Comparison of ENCODE assay signal across 1 cellular context in genomic region chr15:88894348-88894818, GRCh38.
A peak's percentile ranks its signal among the peaks of the same experiment; 100 is the strongest.
TF ChIP-seq lines count a peak whose summit lies in the region.

No MANE protein-coding gene starts in this region.

TF ChIP-seq in A549, 52 proteins besides CTCF, POLR2A, EP300 and RAD21 (continued from another document):
- TF ChIP-seq E2F6 (IDR thresholded peaks at IDR 0.05; ENCODE audit: borderline replicate concordance, low read depth), result peak; percentile 77
- peak; percentile 78 for TF ChIP-seq SMC3 (IDR thresholded peaks at IDR 0.05)
- no peak for TF ChIP-seq ELK1 (IDR thresholded peaks at IDR 0.05; ENCODE audit: low read depth, low read length)
- peak in 1 of 2 experiments; percentile 24; a peak in 1 of 5 replicates for TF ChIP-seq JUN (IDR thresholded peaks at IDR 0.05)
- TF ChIP-seq MAX (IDR thresholded peaks at IDR 0.05), result peak; percentile 88
